In the genomic region with DNA sequence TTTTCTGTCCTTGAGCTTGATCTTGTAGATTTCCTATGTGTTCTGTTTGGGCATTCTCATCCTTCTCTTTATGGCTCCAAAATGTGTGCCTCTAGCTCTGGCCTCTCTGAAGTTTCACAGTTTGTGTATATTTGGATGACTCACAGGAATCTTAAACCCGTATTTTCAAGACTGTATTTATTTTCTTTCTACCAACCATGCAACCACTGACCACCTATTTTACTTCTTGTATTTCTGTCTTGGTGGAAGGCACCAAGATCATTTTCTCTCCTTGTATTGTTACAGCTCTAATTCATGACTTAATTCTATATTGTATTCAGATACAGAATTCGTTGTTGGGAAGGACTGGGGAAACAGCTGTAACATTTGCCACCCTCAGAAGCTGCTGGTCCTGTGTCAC, we compare ENCODE assay signal across 15 cellular contexts. TPM values are rescaled to one million over a fixed set of nuclear protein-coding genes. Genes with fewer than 3 reads are reported as not detected.
DNase-seq lines count a peak whose midpoint lies in the region; ATAC-seq, FAIRE-seq and TF ChIP-seq lines count a peak whose summit lies in the region.
"Had no signal": no experiment of that assay in that cellular context is flagged by ENCODE, and none has a peak within 500 bp of the region (broad histone marks: within the 10 kb centered on the region; RNA-seq: fewer than 3 reads in every experiment).

No MANE protein-coding gene starts in this region.

- TF ChIP-seq CTCF in A549 (IDR thresholded peaks at IDR 0.05) (no peak), HEK293 (tag by site-specific recombination; IDR thresholded peaks at IDR 0.05) (no peak), mammary epithelial cell (conservative IDR thresholded peaks at IDR 0.05 in 1 of 2, IDR thresholded peaks at IDR 0.05 in 1 of 2; ENCODE audit: extremely low read depth in 1 of 2, insufficient read depth in 1 of 2, low read depth in 1 of 2, low read length in 2 of 2) (no peak)
- no peak for TF ChIP-seq CTCF in CD4-positive, alpha-beta T cell (IDR thresholded peaks at IDR 0.05)

- TF ChIP-seq RAD21 in A549 (conservative IDR thresholded peaks at IDR 0.05 in 1 of 2, IDR thresholded peaks at IDR 0.05 in 1 of 2) = no peak

- TF ChIP-seq POLR2A in A549 (IDR thresholded peaks at IDR 0.05; ENCODE audit: low read length) = no peak

- H3K27ac ChIP-seq in A549 = peak overlapping the region; percentile 15 to 63; a peak in 3 of 6 replicates
- no peak overlapping the region for H3K27ac ChIP-seq in HEK293 (ENCODE audit: extremely low read depth, low read depth, low read length)
- peak overlapping the region; percentile 57 for H3K27ac ChIP-seq in mammary epithelial cell (ENCODE audit: insufficient read depth, low read depth, low read length)
- no peak overlapping the region for H3K27ac ChIP-seq in CD4-positive, alpha-beta T cell (ENCODE audit: low read depth, low read length)
- H3K27ac ChIP-seq: neural progenitor cell had no signal

- H3K36me3 Mint-ChIP-seq in memory B cell = peaks cover 2% of the 10 kb centered on the region
- H3K36me3 Mint-ChIP-seq in CD4-positive, alpha-beta T cell (ENCODE audit: low read depth) = peaks cover 17% of the 10 kb centered on the region

- no peaks in the 10 kb centered on the region for H3K27me3 ChIP-seq in mammary epithelial cell (ENCODE audit: insufficient read depth, low read length)
- H3K27me3 ChIP-seq in CD4-positive, alpha-beta T cell (ENCODE audit: control insufficient read depth, insufficient read depth, low read length) = no peaks in the 10 kb centered on the region
- H3K27me3 ChIP-seq: cardiac muscle cell, neural progenitor cell had no signal

- H3K9me3 ChIP-seq in A549 (no peaks in the 10 kb centered on the region), HEK293 (ENCODE audit: control insufficient read depth, insufficient read depth, low read depth, low read length) (no peaks in the 10 kb centered on the region), mammary epithelial cell (replicated peaks; ENCODE audit: insufficient read depth, low read length) (no peaks in the 10 kb centered on the region)
- H3K9me3 ChIP-seq in CD4-positive, alpha-beta T cell (ENCODE audit: control insufficient read depth, low read length) = no peaks in the 10 kb centered on the region

- DNase-seq in A549 (ENCODE audit: low read depth in 1 of 2, low spot score in 1 of 2) (no peak), mammary epithelial cell (no peak), memory B cell (ENCODE audit: low spot score in 2 of 2) (no peak), NCI-H524 treated with DMSO at 0.1 percent for 48 hours (lab: John Stamatoyannopoulos, UW) (no peak), HEK293T (ENCODE audit: extremely low spot score) (no peak), NCI-H187 treated with DMSO at 0.1 percent for 48 hours (lab: John Stamatoyannopoulos, UW) (no peak)
- no peak for DNase-seq in CD4-positive, alpha-beta T cell
- DNase-seq: activated B cell treated with CpG ODN at 0.5 μM for 24 hours; activated naive CD4-positive, alpha-beta T cell treated with Interleukin-2 at 50 U/mL for 16 hours; DMS153; hippocampal formation; NCI-H2171 treated with DMSO at 0.1 percent for 48 hours had no signal

- no TSS peak for BruUV-seq in mammary epithelial cell (replicated peaks; lab: Mats Ljungman, UMichigan)

- H2AFZ ChIP-seq in mammary epithelial cell (ENCODE audit: low read depth, low read length) = no peak overlapping the region
- H2AFZ ChIP-seq: neural progenitor cell had no signal

- H3K4me1 Mint-ChIP-seq in memory B cell = peaks cover 9% of the 10 kb centered on the region
- peaks cover 30% of the 10 kb centered on the region for H3K4me1 Mint-ChIP-seq in CD4-positive, alpha-beta T cell (ENCODE audit: low read depth)

- no peak overlapping the region for H3K4me3 ChIP-seq in A549
- H3K4me3 ChIP-seq in HEK293 (ENCODE audit: low read depth, low read length) = no peak overlapping the region
- no peak overlapping the region for H3K4me3 ChIP-seq in mammary epithelial cell (replicated peaks in 1 of 3; ENCODE audit: insufficient read depth in 1 of 3, low read depth in 2 of 3, low read length in 3 of 3)
- H3K4me3 ChIP-seq: cardiac muscle cell, neural progenitor cell had no signal

- peak overlapping the region; percentile 11 for H3K27ac Mint-ChIP-seq in memory B cell
- no peak overlapping the region for H3K27ac Mint-ChIP-seq in CD4-positive, alpha-beta T cell
- H3K27ac Mint-ChIP-seq: activated B cell treated with CpG ODN at 0.5 μM for 24 hours, neural progenitor cell had no signal

- 7% methylated on average over 2 of the region's 2 CpGs for WGBS in A549 (ENCODE audit: missing lambda C conversion rate)
- WGBS in mammary epithelial cell (ENCODE audit: low coverage, missing lambda C conversion rate) = 59% methylated on average over 2 of the region's 2 CpGs

- H3K4me3 Mint-ChIP-seq in memory B cell = no peak overlapping the region
- H3K4me3 Mint-ChIP-seq in CD4-positive, alpha-beta T cell = no peak overlapping the region
- H3K4me3 Mint-ChIP-seq: activated B cell treated with CpG ODN at 0.5 μM for 24 hours, neural progenitor cell had no signal

- H3K79me2 ChIP-seq in mammary epithelial cell (ENCODE audit: insufficient read depth, low read length) = peaks cover 74% of the 10 kb centered on the region

- H3K27me3 Mint-ChIP-seq in memory B cell = no peaks in the 10 kb centered on the region
- H3K27me3 Mint-ChIP-seq in CD4-positive, alpha-beta T cell = no peaks in the 10 kb centered on the region
- H3K27me3 Mint-ChIP-seq: activated B cell treated with CpG ODN at 0.5 μM for 24 hours had no signal

- FAIRE-seq in A549 (lab: Jason Lieb, UNC) = no peak

- no peak for TF ChIP-seq EP300 in A549 (IDR thresholded peaks at IDR 0.05)

- POLR2A ChIA-PET in A549 (lab: Yijun Ruan, JAX) (interaction anchor here (0.9 kb wide), 1 partner anchor 40 kb away, joined by 3 read pairs; no protein-coding TSS in a partner anchor), HEK293 (lab: Yijun Ruan, JAX) (no interaction called here), HEK293T (lab: Yijun Ruan, JAX) (interaction anchor here (1.2 kb wide), 1 partner anchor 10 kb away, joined by 3 read pairs; no protein-coding TSS in a partner anchor)
- POLR2A ChIA-PET in CD4-positive, alpha-beta T cell (lab: Charles Lee) = no interaction called here

- in situ Hi-C loops in mammary epithelial cell (cut with MboI; ENCODE audit: low sequenced_read_pairs in 2 of 2) = loop anchor here (5.0 to 10.0 kb wide), 2 partner anchors 206 to 208 kb away; no protein-coding TSS in a partner anchor

- H3K36me3 ChIP-seq in HEK293 (ENCODE audit: control insufficient read depth in 2 of 2, insufficient read depth in 1 of 2, low read length in 2 of 2) (peaks cover 0 to 5% of the 10 kb centered on the region in 2 experiments; a peak in 1 of 3 replicates), mammary epithelial cell (ENCODE audit: insufficient read depth, low read length) (peaks cover 6% of the 10 kb centered on the region)
- H3K36me3 ChIP-seq: neural progenitor cell had no signal

- H3K4me2 ChIP-seq in A549 (peak overlapping the region; percentile 53), mammary epithelial cell (ENCODE audit: insufficient read depth, low read depth, low read length) (peak overlapping the region; percentile 62)
- H3K4me2 ChIP-seq: neural progenitor cell had no signal

- peaks cover 3% of the 10 kb centered on the region for H4K20me1 ChIP-seq in mammary epithelial cell (ENCODE audit: insufficient read depth, low read length)

- peak; percentile 30 to 52; a peak in 4 of 6 replicates for ATAC-seq in A549
- ATAC-seq in memory B cell (ENCODE audit: low read depth) = no peak
- no peak for ATAC-seq in CD4-positive, alpha-beta T cell (ENCODE audit: poor library complexity)

- H3K4me1 ChIP-seq in A549 (peaks cover 64% of the 10 kb centered on the region), HEK293 (ENCODE audit: control insufficient read depth, insufficient read depth, low read length) (0 out of 2 replicates have a peak, but pooled peaks cover 3% of the 10 kb centered on the region), mammary epithelial cell (ENCODE audit: insufficient read depth, low read length) (peaks cover 39% of the 10 kb centered on the region)
- H3K4me1 ChIP-seq: neural progenitor cell had no signal

- dilution Hi-C loops in mammary epithelial cell (cut with HindIII; ENCODE audit: low sequenced_read_pairs) = no loop called here

- H3K9ac ChIP-seq in mammary epithelial cell (ENCODE audit: insufficient read depth, low read length) = no peak overlapping the region
- H3K9ac ChIP-seq: neural progenitor cell had no signal

- CTCF ChIA-PET in A549 (lab: Yijun Ruan, JAX) (interaction anchor here (0.9 to 5.9 kb wide), 5 partner anchors 28 to 210 kb away, joined by 4 to 71 read pairs (median 5); no protein-coding TSS in a partner anchor), HEK293 (lab: Yijun Ruan, JAX) (interaction anchor here (0.7 to 4.4 kb wide), 4 partner anchors 21 to 224 kb away, joined by 3 to 26 read pairs (median 3); no protein-coding TSS in a partner anchor), mammary epithelial cell (lab: Charles Lee; ENCODE audit: low non-redundant PET) (no interaction called here), HEK293T (lab: Yijun Ruan, JAX) (interaction anchor here (1.0 to 1.1 kb wide), 2 partner anchors 38 to 191 kb away, joined by 4 to 5 read pairs; no protein-coding TSS in a partner anchor)
- CTCF ChIA-PET in CD4-positive, alpha-beta T cell (lab: Charles Lee) = interaction anchor here (1.2 kb wide), 1 partner anchor 9 kb away, joined by 4 read pairs; no protein-coding TSS in a partner anchor

- intact Hi-C loops in mammary epithelial cell (cut with micrococcal nuclease) = loop anchor here (2.0 kb wide), 1 partner anchor 22 kb away; no protein-coding TSS in a partner anchor
- intact Hi-C loops in CD4-positive, alpha-beta T cell (cut with DNase I, micrococcal nuclease) = loop anchor here in 1 of 2 experiments (5.0 kb wide), 1 partner anchor 103 kb away; no protein-coding TSS in a partner anchor

- H3K9me3 Mint-ChIP-seq in memory B cell = no peaks in the 10 kb centered on the region
- H3K9me3 Mint-ChIP-seq in CD4-positive, alpha-beta T cell = no peaks in the 10 kb centered on the region
- H3K9me3 Mint-ChIP-seq: activated B cell treated with CpG ODN at 0.5 μM for 24 hours had no signal

TF ChIP-seq in A549, 52 proteins besides CTCF, POLR2A, EP300 and RAD21 (continues in another document):
- TF ChIP-seq ZNF302 (CRISPR knock-in tag; IDR thresholded peaks at IDR 0.05) = no peak

TF ChIP-seq in HEK293, 187 proteins besides CTCF, POLR2A, EP300 and RAD21 (continues in another document):
- peak; percentile 30 for TF ChIP-seq SETDB1 (IDR thresholded peaks at IDR 0.05; ENCODE audit: insufficient read length, low read length)

TF ChIP-seq in HEK293T, 16 proteins besides CTCF, POLR2A, EP300 and RAD21 (continues in another document):
- TF ChIP-seq L3MBTL2 (conservative IDR thresholded peaks at IDR 0.05) = no peak
- TF ChIP-seq SUZ12 (IDR thresholded peaks at IDR 0.05) = no peak
- no peak for TF ChIP-seq ARNT (IDR thresholded peaks at IDR 0.05)

RNA-seq across cellular contexts. Expression of a gene that starts 39.5 kb away (rescaled TPM):
- polyA plus RNA-seq in A549 (2011; rRNA removed) (160 and 209 TPM in 2 replicates), A549 (2017; fragmentation: RNase III; extraction: RNeasy Plus Mini Kit Qiagen cat#74134 plus additional on column Dnase treatment) (89.1 to 142 TPM (median 128 TPM) in 3 replicates), mammary epithelial cell (110 TPM)
- polyA plus RNA-seq in A549 (2012; cell fraction: cytosol; rRNA removed) = 35.0 and 40.1 TPM in 2 replicates
- 48.9 and 60.2 TPM in 2 replicates for polyA plus RNA-seq in A549 (2012; cell fraction: nucleus; rRNA removed)
- polyA minus RNA-seq in A549 (2011; rRNA and poly(A)+ RNA removed) = 149 and 161 TPM in 2 replicates
- total RNA-seq in mammary epithelial cell = 100 to 1,000 TPM; 199 to 213 TPM
- polyA minus RNA-seq in mammary epithelial cell = 656 TPM
- total RNA-seq in CD4-positive, alpha-beta T cell = 10 to 100 TPM; 65.5 to 66.6 TPM

Comparison
In these comparisons a context has a peak if more than half of its experiments do, and no peak if none do; other contexts are left out.
1. ATAC-seq: peak in A549 (2 of 2); none in memory B cell (single experiment) and CD4-positive, alpha-beta T cell (single experiment).
2. H3K27ac ChIP-seq: peak in A549 (2 of 2) and mammary epithelial cell (single experiment); none in HEK293 (single experiment) and CD4-positive, alpha-beta T cell (single experiment).
3. POLR2A ChIA-PET loops: an anchor here in A549 (0.9 kb wide) and HEK293T (1.2 kb wide); none called in HEK293 and CD4-positive, alpha-beta T cell.